1 cellular context compared by ENCODE assay signal in the genomic region with DNA sequence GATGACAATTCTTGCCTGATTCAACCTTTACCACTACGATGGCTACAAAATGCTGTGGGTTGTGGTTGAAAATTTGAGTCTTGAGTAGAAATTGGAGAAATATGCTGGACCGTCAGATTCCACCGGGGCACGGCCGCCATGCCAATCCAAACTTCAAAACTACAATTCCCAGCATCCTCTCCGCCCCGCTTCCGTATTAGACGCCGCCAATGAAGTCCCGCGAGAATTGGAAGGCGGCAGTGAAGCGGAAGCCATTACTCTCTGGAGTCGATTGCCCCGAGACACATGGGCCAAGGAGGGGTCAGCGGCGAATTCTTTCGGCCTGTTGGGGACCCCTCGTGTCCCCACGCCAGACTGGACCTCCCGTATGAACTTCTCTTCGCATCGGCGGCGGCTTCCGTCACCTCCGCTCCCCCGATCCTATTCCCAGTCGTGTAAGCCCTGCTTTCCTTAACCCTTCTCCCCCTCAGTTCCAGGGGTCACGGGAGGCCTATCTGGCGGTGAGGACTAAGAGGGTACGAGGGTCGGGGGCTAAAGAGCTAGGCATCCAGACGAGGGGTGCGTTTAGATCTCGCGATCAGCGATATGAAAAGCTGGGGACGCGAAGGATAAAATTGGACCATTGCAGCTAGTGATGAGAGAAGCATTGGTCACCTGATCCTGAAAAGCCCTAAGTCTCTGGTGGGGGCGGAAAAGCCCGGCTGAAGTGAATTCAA.
TF ChIP-seq lines count a peak whose summit lies in the region.

A gene (plus strand): TSS at position 239 of the 716 bp plus-strand sequence. CDS start 15,620 bp downstream, outside the sequence.

TF ChIP-seq in HepG2, 621 proteins besides CTCF, POLR2A, EP300 and RAD21 (continued from another document and continues in another):
- TF ChIP-seq ZNF558 (CRISPR knock-in tag; IDR thresholded peaks at IDR 0.05; ENCODE audit: borderline replicate concordance) (0 out of 2 replicates have a peak, but pooled peaks have one; percentile 61), ZNF354B (CRISPR knock-in tag; IDR thresholded peaks at IDR 0.05) (no peak), GZF1 (CRISPR knock-in tag; IDR thresholded peaks at IDR 0.05) (no peak), NCOA1 (CRISPR knock-in tag; IDR thresholded peaks at IDR 0.05) (no peak), ZBTB7B (CRISPR knock-in tag; IDR thresholded peaks at IDR 0.05) (peak; percentile 45; the same call in 1 of the 2 replicates), ZNF672 (CRISPR knock-in tag; IDR thresholded peaks at IDR 0.05) (no peak), MIER3 (CRISPR knock-in tag; IDR thresholded peaks at IDR 0.05; ENCODE audit: borderline replicate concordance) (no peak; the same call in 1 of the 2 replicates), TMF1 (CRISPR knock-in tag; IDR thresholded peaks at IDR 0.05; ENCODE audit: low read depth) (no peak; the same call in 1 of the 2 replicates), DNMT1 (CRISPR knock-in tag; IDR thresholded peaks at IDR 0.05) (no peak), ZNF143 (CRISPR knock-in tag; IDR thresholded peaks at IDR 0.05) (peak; percentile 98), AHR (CRISPR knock-in tag; IDR thresholded peaks at IDR 0.05) (no peak; the same call in 1 of the 2 replicates), MYNN (CRISPR knock-in tag; IDR thresholded peaks at IDR 0.05; ENCODE audit: low read depth) (0 out of 2 replicates have a peak, but pooled peaks have one; percentile 62), RARG (CRISPR knock-in tag; IDR thresholded peaks at IDR 0.05; ENCODE audit: low read depth) (no peak), ZNF510 (CRISPR knock-in tag; IDR thresholded peaks at IDR 0.05; ENCODE audit: low read depth) (no peak), ZNF441 (CRISPR knock-in tag; IDR thresholded peaks at IDR 0.05; ENCODE audit: borderline replicate concordance) (0 out of 2 replicates have a peak, but pooled peaks have one; percentile 16), CEBPG (CRISPR knock-in tag; IDR thresholded peaks at IDR 0.05) (no peak), NCOA2 (CRISPR knock-in tag; IDR thresholded peaks at IDR 0.05) (peak; percentile 21; the same call in 1 of the 2 replicates), NR2F1 (CRISPR knock-in tag; IDR thresholded peaks at IDR 0.05) (peak; percentile 30 to 58; a peak in 3 of 4 replicates), ZBTB7A (CRISPR knock-in tag; IDR thresholded peaks at IDR 0.05) (no peak), ZNF557 (CRISPR knock-in tag; IDR thresholded peaks at IDR 0.05) (no peak), ZNF292 (CRISPR knock-in tag; IDR thresholded peaks at IDR 0.05; ENCODE audit: borderline replicate concordance, low read depth) (no peak), NFRKB (IDR thresholded peaks at IDR 0.05) (0 out of 2 replicates have a peak, but pooled peaks have one; percentile 24), RBFOX2 (IDR thresholded peaks at IDR 0.05; ENCODE audit: low read depth, low read length) (peak; percentile 66), ELF4 (CRISPR knock-in tag; IDR thresholded peaks at IDR 0.05; ENCODE audit: borderline replicate concordance) (peak; percentile 100), RFXANK (CRISPR knock-in tag; IDR thresholded peaks at IDR 0.05) (no peak)
- TF ChIP-seq, protein P1, sequence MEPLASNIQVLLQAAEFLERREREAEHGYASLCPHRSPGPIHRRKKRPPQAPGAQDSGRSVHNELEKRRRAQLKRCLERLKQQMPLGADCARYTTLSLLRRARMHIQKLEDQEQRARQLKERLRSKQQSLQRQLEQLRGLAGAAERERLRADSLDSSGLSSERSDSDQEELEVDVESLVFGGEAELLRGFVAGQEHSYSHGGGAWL (CRISPR knock-in tag; IDR thresholded peaks at IDR 0.05), result no peak; the same call in 1 of the 2 replicates
- TF ChIP-seq, protein P2, sequence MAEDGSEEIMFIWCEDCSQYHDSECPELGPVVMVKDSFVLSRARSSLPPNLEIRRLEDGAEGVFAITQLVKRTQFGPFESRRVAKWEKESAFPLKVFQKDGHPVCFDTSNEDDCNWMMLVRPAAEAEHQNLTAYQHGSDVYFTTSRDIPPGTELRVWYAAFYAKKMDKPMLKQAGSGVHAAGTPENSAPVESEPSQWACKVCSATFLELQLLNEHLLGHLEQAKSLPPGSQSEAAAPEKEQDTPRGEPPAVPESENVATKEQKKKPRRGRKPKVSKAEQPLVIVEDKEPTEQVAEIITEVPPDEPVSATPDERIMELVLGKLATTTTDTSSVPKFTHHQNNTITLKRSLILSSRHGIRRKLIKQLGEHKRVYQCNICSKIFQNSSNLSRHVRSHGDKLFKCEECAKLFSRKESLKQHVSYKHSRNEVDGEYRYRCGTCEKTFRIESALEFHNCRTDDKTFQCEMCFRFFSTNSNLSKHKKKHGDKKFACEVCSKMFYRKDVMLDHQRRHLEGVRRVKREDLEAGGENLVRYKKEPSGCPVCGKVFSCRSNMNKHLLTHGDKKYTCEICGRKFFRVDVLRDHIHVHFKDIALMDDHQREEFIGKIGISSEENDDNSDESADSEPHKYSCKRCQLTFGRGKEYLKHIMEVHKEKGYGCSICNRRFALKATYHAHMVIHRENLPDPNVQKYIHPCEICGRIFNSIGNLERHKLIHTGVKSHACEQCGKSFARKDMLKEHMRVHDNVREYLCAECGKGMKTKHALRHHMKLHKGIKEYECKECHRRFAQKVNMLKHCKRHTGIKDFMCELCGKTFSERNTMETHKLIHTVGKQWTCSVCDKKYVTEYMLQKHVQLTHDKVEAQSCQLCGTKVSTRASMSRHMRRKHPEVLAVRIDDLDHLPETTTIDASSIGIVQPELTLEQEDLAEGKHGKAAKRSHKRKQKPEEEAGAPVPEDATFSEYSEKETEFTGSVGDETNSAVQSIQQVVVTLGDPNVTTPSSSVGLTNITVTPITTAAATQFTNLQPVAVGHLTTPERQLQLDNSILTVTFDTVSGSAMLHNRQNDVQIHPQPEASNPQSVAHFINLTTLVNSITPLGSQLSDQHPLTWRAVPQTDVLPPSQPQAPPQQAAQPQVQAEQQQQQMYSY (CRISPR knock-in tag; IDR thresholded peaks at IDR 0.05), result no peak
- TF ChIP-seq, protein P3, sequence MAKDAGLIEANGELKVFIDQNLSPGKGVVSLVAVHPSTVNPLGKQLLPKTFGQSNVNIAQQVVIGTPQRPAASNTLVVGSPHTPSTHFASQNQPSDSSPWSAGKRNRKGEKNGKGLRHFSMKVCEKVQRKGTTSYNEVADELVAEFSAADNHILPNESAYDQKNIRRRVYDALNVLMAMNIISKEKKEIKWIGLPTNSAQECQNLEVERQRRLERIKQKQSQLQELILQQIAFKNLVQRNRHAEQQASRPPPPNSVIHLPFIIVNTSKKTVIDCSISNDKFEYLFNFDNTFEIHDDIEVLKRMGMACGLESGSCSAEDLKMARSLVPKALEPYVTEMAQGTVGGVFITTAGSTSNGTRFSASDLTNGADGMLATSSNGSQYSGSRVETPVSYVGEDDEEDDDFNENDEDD (CRISPR knock-in tag; IDR thresholded peaks at IDR 0.05; ENCODE audit: borderline replicate concordance), result peak; percentile 75; the same call in 1 of the 2 replicates
- TF ChIP-seq, protein P4, sequence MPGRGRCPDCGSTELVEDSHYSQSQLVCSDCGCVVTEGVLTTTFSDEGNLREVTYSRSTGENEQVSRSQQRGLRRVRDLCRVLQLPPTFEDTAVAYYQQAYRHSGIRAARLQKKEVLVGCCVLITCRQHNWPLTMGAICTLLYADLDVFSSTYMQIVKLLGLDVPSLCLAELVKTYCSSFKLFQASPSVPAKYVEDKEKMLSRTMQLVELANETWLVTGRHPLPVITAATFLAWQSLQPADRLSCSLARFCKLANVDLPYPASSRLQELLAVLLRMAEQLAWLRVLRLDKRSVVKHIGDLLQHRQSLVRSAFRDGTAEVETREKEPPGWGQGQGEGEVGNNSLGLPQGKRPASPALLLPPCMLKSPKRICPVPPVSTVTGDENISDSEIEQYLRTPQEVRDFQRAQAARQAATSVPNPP (CRISPR knock-in tag; IDR thresholded peaks at IDR 0.05), result no peak
- TF ChIP-seq, protein P5, sequence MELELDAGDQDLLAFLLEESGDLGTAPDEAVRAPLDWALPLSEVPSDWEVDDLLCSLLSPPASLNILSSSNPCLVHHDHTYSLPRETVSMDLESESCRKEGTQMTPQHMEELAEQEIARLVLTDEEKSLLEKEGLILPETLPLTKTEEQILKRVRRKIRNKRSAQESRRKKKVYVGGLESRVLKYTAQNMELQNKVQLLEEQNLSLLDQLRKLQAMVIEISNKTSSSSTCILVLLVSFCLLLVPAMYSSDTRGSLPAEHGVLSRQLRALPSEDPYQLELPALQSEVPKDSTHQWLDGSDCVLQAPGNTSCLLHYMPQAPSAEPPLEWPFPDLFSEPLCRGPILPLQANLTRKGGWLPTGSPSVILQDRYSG (CRISPR knock-in tag; IDR thresholded peaks at IDR 0.05), result 0 out of 2 replicates have a peak, but pooled peaks have one; percentile 36
- TF ChIP-seq, protein P6, sequence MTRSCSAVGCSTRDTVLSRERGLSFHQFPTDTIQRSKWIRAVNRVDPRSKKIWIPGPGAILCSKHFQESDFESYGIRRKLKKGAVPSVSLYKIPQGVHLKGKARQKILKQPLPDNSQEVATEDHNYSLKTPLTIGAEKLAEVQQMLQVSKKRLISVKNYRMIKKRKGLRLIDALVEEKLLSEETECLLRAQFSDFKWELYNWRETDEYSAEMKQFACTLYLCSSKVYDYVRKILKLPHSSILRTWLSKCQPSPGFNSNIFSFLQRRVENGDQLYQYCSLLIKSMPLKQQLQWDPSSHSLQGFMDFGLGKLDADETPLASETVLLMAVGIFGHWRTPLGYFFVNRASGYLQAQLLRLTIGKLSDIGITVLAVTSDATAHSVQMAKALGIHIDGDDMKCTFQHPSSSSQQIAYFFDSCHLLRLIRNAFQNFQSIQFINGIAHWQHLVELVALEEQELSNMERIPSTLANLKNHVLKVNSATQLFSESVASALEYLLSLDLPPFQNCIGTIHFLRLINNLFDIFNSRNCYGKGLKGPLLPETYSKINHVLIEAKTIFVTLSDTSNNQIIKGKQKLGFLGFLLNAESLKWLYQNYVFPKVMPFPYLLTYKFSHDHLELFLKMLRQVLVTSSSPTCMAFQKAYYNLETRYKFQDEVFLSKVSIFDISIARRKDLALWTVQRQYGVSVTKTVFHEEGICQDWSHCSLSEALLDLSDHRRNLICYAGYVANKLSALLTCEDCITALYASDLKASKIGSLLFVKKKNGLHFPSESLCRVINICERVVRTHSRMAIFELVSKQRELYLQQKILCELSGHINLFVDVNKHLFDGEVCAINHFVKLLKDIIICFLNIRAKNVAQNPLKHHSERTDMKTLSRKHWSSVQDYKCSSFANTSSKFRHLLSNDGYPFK (CRISPR knock-in tag; IDR thresholded peaks at IDR 0.05; ENCODE audit: borderline replicate concordance), result peak; percentile 96
- TF ChIP-seq, protein P7, sequence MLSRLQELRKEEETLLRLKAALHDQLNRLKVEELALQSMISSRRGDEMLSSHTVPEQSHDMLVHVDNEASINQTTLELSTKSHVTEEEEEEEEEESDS (CRISPR knock-in tag; IDR thresholded peaks at IDR 0.05; ENCODE audit: borderline replicate concordance), result no peak
- TF ChIP-seq, protein P8, sequence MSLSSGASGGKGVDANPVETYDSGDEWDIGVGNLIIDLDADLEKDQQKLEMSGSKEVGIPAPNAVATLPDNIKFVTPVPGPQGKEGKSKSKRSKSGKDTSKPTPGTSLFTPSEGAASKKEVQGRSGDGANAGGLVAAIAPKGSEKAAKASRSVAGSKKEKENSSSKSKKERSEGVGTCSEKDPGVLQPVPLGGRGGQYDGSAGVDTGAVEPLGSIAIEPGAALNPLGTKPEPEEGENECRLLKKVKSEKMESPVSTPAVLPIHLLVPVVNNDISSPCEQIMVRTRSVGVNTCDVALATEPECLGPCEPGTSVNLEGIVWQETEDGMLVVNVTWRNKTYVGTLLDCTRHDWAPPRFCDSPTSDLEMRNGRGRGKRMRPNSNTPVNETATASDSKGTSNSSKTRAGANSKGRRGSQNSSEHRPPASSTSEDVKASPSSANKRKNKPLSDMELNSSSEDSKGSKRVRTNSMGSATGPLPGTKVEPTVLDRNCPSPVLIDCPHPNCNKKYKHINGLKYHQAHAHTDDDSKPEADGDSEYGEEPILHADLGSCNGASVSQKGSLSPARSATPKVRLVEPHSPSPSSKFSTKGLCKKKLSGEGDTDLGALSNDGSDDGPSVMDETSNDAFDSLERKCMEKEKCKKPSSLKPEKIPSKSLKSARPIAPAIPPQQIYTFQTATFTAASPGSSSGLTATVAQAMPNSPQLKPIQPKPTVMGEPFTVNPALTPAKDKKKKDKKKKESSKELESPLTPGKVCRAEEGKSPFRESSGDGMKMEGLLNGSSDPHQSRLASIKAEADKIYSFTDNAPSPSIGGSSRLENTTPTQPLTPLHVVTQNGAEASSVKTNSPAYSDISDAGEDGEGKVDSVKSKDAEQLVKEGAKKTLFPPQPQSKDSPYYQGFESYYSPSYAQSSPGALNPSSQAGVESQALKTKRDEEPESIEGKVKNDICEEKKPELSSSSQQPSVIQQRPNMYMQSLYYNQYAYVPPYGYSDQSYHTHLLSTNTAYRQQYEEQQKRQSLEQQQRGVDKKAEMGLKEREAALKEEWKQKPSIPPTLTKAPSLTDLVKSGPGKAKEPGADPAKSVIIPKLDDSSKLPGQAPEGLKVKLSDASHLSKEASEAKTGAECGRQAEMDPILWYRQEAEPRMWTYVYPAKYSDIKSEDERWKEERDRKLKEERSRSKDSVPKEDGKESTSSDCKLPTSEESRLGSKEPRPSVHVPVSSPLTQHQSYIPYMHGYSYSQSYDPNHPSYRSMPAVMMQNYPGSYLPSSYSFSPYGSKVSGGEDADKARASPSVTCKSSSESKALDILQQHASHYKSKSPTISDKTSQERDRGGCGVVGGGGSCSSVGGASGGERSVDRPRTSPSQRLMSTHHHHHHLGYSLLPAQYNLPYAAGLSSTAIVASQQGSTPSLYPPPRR (CRISPR knock-in tag; IDR thresholded peaks at IDR 0.05; ENCODE audit: borderline replicate concordance), result no peak
- TF ChIP-seq, protein P9, sequence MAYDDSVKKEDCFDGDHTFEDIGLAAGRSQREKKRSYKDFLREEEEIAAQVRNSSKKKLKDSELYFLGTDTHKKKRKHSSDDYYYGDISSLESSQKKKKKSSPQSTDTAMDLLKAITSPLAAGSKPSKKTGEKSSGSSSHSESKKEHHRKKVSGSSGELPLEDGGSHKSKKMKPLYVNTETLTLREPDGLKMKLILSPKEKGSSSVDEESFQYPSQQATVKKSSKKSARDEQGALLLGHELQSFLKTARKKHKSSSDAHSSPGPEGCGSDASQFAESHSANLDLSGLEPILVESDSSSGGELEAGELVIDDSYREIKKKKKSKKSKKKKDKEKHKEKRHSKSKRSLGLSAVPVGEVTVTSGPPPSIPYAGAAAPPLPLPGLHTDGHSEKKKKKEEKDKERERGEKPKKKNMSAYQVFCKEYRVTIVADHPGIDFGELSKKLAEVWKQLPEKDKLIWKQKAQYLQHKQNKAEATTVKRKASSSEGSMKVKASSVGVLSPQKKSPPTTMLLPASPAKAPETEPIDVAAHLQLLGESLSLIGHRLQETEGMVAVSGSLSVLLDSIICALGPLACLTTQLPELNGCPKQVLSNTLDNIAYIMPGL (CRISPR knock-in tag; IDR thresholded peaks at IDR 0.05; ENCODE audit: borderline replicate concordance in 1 of 2, low read depth in 1 of 2), result peak; percentile 76; a peak in 3 of 4 replicates
- TF ChIP-seq, protein P10, sequence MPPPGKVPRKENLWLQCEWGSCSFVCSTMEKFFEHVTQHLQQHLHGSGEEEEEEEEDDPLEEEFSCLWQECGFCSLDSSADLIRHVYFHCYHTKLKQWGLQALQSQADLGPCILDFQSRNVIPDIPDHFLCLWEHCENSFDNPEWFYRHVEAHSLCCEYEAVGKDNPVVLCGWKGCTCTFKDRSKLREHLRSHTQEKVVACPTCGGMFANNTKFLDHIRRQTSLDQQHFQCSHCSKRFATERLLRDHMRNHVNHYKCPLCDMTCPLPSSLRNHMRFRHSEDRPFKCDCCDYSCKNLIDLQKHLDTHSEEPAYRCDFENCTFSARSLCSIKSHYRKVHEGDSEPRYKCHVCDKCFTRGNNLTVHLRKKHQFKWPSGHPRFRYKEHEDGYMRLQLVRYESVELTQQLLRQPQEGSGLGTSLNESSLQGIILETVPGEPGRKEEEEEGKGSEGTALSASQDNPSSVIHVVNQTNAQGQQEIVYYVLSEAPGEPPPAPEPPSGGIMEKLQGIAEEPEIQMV (CRISPR knock-in tag; IDR thresholded peaks at IDR 0.05; ENCODE audit: low read depth), result no peak
